36 cellular contexts compared by ENCODE assay signal in the genomic region with DNA sequence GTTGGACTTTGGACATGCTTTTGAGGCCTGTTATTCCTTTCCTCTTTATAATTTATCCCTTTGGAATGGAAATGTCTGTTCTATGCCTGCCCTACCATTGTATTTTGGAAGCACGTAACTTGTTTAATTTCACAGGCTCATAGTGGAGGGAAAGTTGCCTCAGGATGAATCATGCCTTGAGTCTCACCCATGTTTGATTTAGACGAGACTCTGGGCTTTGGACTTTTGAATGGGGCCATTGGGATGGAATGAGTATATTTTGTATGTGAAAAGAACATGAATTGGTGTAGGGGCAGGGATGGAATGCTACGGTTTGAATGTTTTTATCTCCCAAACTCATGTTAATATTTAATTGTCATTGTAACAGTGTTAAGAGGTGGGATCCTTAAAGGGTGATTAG. TPM values are rescaled to one million over a fixed set of nuclear protein-coding genes. Genes with fewer than 3 reads are reported as not detected.
"Had no signal": no experiment of that assay in that cellular context is flagged by ENCODE, and none has a peak within 500 bp of the region (broad histone marks: within the 10 kb centered on the region; RNA-seq: fewer than 3 reads in every experiment).

No MANE protein-coding gene starts in this region.

- H3K27me3 Mint-ChIP-seq: activated B cell treated with CpG ODN at 0.5 μM for 24 hours; activated CD4-positive, alpha-beta memory T cell treated with anti-CD3 and anti-CD28 coated beads for 36 hours; activated CD8-positive, alpha-beta memory T cell treated with anti-CD3 and anti-CD28 coated beads, Interleukin-2, amount 10 ng/mL, durations not matched to agents 7 days and 5 days; activated naive CD8-positive, alpha-beta T cell treated with anti-CD3 and anti-CD28 coated beads for 36 hours; activated T-cell treated with anti-CD3 and anti-CD28 coated beads, Interleukin-2, amount 50 U/mL, for 24 hours; activated T-helper 17 cell treated with anti-CD3 and anti-CD28 coated beads, Interleukin-2, amount 50 U/mL, for 72 hours had no signal

- DNase-seq: activated B cell treated with CpG ODN at 0.5 μM for 24 hours; activated CD4-positive, alpha-beta memory T cell treated with anti-CD3 and anti-CD28 coated beads for 36 hours; activated CD4-positive, alpha-beta T cell treated with anti-CD3 and anti-CD28 coated beads for 48 hours; activated CD4-positive, alpha-beta T cell treated with anti-CD3 and anti-CD28 coated beads, Interleukin-2, amount 50 U/mL, for 1 hour; activated CD4-positive, alpha-beta T cell treated with anti-CD3 and anti-CD28 coated beads, Interleukin-2, amount 50 U/mL, for 4 hours; activated CD4-positive, CD25-positive, alpha-beta regulatory T cell treated with anti-CD3 and anti-CD28 coated beads, Interleukin-2, amount 50 U/mL, for 72 hours; activated CD8-positive, alpha-beta memory T cell treated with anti-CD3 and anti-CD28 coated beads for 24 hours; activated CD8-positive, alpha-beta memory T cell treated with anti-CD3 and anti-CD28 coated beads, Interleukin-2, amount 10 ng/mL, durations not matched to agents 7 days and 5 days; activated CD8-positive, alpha-beta memory T cell treated with anti-CD3 and anti-CD28 coated beads, Interleukin-2, amount 50 U/mL, for 48 hours; activated CD8-positive, alpha-beta T cell treated with anti-CD3 and anti-CD28 coated beads, Interleukin-2, amount 10 ng/mL, durations not matched to agents 7 days and 5 days; activated effector memory CD4-positive, alpha-beta T cell treated with anti-CD3 and anti-CD28 coated beads, Interleukin-2, amount 50 U/mL, for 16 hours; activated gamma-delta T cell treated with Interleukin-2 at 50 U/mL for 16 hours; activated naive CD4-positive, alpha-beta T cell; activated naive CD4-positive, alpha-beta T cell treated with anti-CD3 and anti-CD28 coated beads for 36 hours; activated naive CD4-positive, alpha-beta T cell treated with anti-CD3 and anti-CD28 coated beads, Interleukin-2, amount 50 U/mL, for 16 hours; activated naive CD8-positive, alpha-beta T cell treated with anti-CD3 and anti-CD28 coated beads for 36 hours; activated T-cell treated with anti-CD3 and anti-CD28 coated beads, Interleukin-2, amount 50 U/mL, for 24 hours; activated T-cell treated with anti-CD3 and anti-CD28 coated beads, Interleukin-2, amount 50 U/mL, for 48 hours; adrenal gland; amniotic stem cell; aorta; body of pancreas; brain microvascular endothelial cell; central memory CD4-positive, alpha-beta T cell; cerebellar nuclear complex; SW 1271; T-helper 1 cell; T-helper 2 cell; T-helper 9 cell had no signal

- H3K27ac Mint-ChIP-seq: activated B cell treated with CpG ODN at 0.5 μM for 24 hours; activated CD4-positive, alpha-beta memory T cell treated with anti-CD3 and anti-CD28 coated beads for 36 hours; activated CD8-positive, alpha-beta memory T cell treated with anti-CD3 and anti-CD28 coated beads, Interleukin-2, amount 10 ng/mL, durations not matched to agents 7 days and 5 days; activated CD8-positive, alpha-beta T cell treated with anti-CD3 and anti-CD28 coated beads, Interleukin-2, amount 10 ng/mL, durations not matched to agents 7 days and 5 days; activated naive CD4-positive, alpha-beta T cell treated with anti-CD3 and anti-CD28 coated beads for 36 hours; activated naive CD8-positive, alpha-beta T cell treated with anti-CD3 and anti-CD28 coated beads for 36 hours; activated T-cell treated with anti-CD3 and anti-CD28 coated beads, Interleukin-2, amount 50 U/mL, for 24 hours; activated T-helper 17 cell treated with anti-CD3 and anti-CD28 coated beads, Interleukin-2, amount 50 U/mL, for 72 hours; T-helper 1 cell treated with Interleukin-12 subunit alpha and Interleukin-12 subunit beta and Interleukin-4 antibody, amounts not matched to agents 30 μg/mL and 1 μg/mL, for 36 hours; T-helper 2 cell treated with Interferon-gamma antibody and Interleukin-4, amounts not matched to agents 5 μg/mL and 100 μg/mL, for 36 hours had no signal

- H3K4me3 ChIP-seq: adrenal gland, body of pancreas had no signal

- H3K27me3 ChIP-seq: adrenal gland, body of pancreas, brain microvascular endothelial cell had no signal

- H3K27ac ChIP-seq: adrenal gland, body of pancreas, brain microvascular endothelial cell, VCaP had no signal

- H3K4me1 ChIP-seq: adrenal gland, body of pancreas had no signal

- FAIRE-seq: astrocyte, TTC549 had no signal

- H3K9me3 Mint-ChIP-seq: activated B cell treated with CpG ODN at 0.5 μM for 24 hours; activated CD4-positive, alpha-beta memory T cell treated with anti-CD3 and anti-CD28 coated beads for 36 hours; activated naive CD4-positive, alpha-beta T cell treated with anti-CD3 and anti-CD28 coated beads for 36 hours; activated T-cell treated with anti-CD3 and anti-CD28 coated beads, Interleukin-2, amount 50 U/mL, for 24 hours; activated T-helper 17 cell treated with anti-CD3 and anti-CD28 coated beads, Interleukin-2, amount 50 U/mL, for 72 hours; T-helper 1 cell treated with Interleukin-12 subunit alpha and Interleukin-12 subunit beta and Interleukin-4 antibody, amounts not matched to agents 30 μg/mL and 1 μg/mL, for 36 hours; T-helper 2 cell treated with Interferon-gamma antibody and Interleukin-4, amounts not matched to agents 5 μg/mL and 100 μg/mL, for 36 hours had no signal

- H3K4me3 Mint-ChIP-seq: activated B cell treated with CpG ODN at 0.5 μM for 24 hours; activated CD4-positive, alpha-beta memory T cell treated with anti-CD3 and anti-CD28 coated beads for 36 hours; activated CD8-positive, alpha-beta memory T cell treated with anti-CD3 and anti-CD28 coated beads, Interleukin-2, amount 10 ng/mL, durations not matched to agents 7 days and 5 days; activated CD8-positive, alpha-beta T cell treated with anti-CD3 and anti-CD28 coated beads, Interleukin-2, amount 10 ng/mL, durations not matched to agents 7 days and 5 days; activated naive CD4-positive, alpha-beta T cell treated with anti-CD3 and anti-CD28 coated beads for 36 hours; activated naive CD8-positive, alpha-beta T cell treated with anti-CD3 and anti-CD28 coated beads for 36 hours; activated T-cell treated with anti-CD3 and anti-CD28 coated beads, Interleukin-2, amount 50 U/mL, for 24 hours; activated T-helper 17 cell treated with anti-CD3 and anti-CD28 coated beads, Interleukin-2, amount 50 U/mL, for 72 hours; T-helper 1 cell treated with Interleukin-12 subunit alpha and Interleukin-12 subunit beta and Interleukin-4 antibody, amounts not matched to agents 30 μg/mL and 1 μg/mL, for 36 hours; T-helper 2 cell treated with Interferon-gamma antibody and Interleukin-4, amounts not matched to agents 5 μg/mL and 100 μg/mL, for 36 hours had no signal

- ATAC-seq: activated CD8-positive, alpha-beta memory T cell treated with anti-CD3 and anti-CD28 coated beads, Interleukin-2, amount 10 ng/mL, durations not matched to agents 7 days and 5 days; activated CD8-positive, alpha-beta T cell treated with anti-CD3 and anti-CD28 coated beads, Interleukin-2, amount 10 ng/mL, durations not matched to agents 7 days and 5 days; activated T-helper 17 cell treated with anti-CD3 and anti-CD28 coated beads, Interleukin-2, amount 50 U/mL, for 72 hours; body of pancreas had no signal

RNA-seq across cellular contexts. Expression of a gene that starts 10.8 kb away (rescaled TPM):
- total RNA-seq: body of pancreas had no signal

RNA-seq across cellular contexts. Expression of a gene that starts 17.8 kb away (rescaled TPM):
- total RNA-seq: astrocyte had no signal

RNA-seq across cellular contexts. Expression of a gene that starts 43.1 kb away (rescaled TPM):
- total RNA-seq: activated B cell treated with CpG ODN at 0.5 μM for 24 hours; activated CD4-positive, alpha-beta memory T cell treated with anti-CD3 and anti-CD28 coated beads for 36 hours; activated naive CD4-positive, alpha-beta T cell treated with anti-CD3 and anti-CD28 coated beads for 36 hours; activated naive CD4-positive, alpha-beta T cell treated with anti-CD3 and anti-CD28 coated beads, Interleukin-2, amount 50 U/mL, for 72 hours; activated naive CD8-positive, alpha-beta T cell treated with anti-CD3 and anti-CD28 coated beads for 36 hours had no signal
